In genomic region chr12:48980389-48980952, GRCh38 we compare ENCODE assay signal across 9 cellular contexts. TPM values are rescaled to one million over a fixed set of nuclear protein-coding genes. Genes with fewer than 3 reads are reported as not detected.
DNase-seq lines count a peak whose midpoint lies in the region; ATAC-seq lines count a peak whose summit lies in the region.
"Had no signal": no experiment of that assay in that cellular context is flagged by ENCODE, and none has a peak within 500 bp of the region (broad histone marks: within the 10 kb centered on the region; RNA-seq: fewer than 3 reads in every experiment).

No MANE protein-coding gene starts in this region.

- peak; percentile 26 for DNase-seq in SIG-M5 treated with dmso at 0.1 percent for 504 hours (lab: John Stamatoyannopoulos, UW; ENCODE audit: unreplicated experiment)
- no peak for DNase-seq in SIG-M5 (lab: John Stamatoyannopoulos, UW)
- DNase-seq in activated CD8-positive, alpha-beta T cell treated with anti-CD3 and anti-CD28 coated beads, Interleukin-2, amount 10 ng/mL, durations not matched to agents 7 days and 5 days, result peak; percentile 50
- DNase-seq in stimulated activated naive CD4-positive, alpha-beta T cell treated with Interleukin-2 at 50 U/mL for 16 hours (lab: John Stamatoyannopoulos, UW), result peak; percentile 23
- no peak for DNase-seq in NCI-H2107 treated with DMSO at 0.1 percent for 48 hours (lab: John Stamatoyannopoulos, UW; ENCODE audit: unreplicated experiment)
- DNase-seq in cerebellar nuclear complex (lab: John Stamatoyannopoulos, UW), result no peak
- no peak for DNase-seq in activated gamma-delta T cell (lab: John Stamatoyannopoulos, UW)

- peaks cover 75% of the 10 kb centered on the region for H3K27me3 Mint-ChIP-seq in activated CD8-positive, alpha-beta T cell treated with anti-CD3 and anti-CD28 coated beads, Interleukin-2, amount 10 ng/mL, durations not matched to agents 7 days and 5 days (ENCODE audit: low read depth)

- no peaks in the 10 kb centered on the region for H3K9me3 ChIP-seq in iPS-15b (ENCODE audit: control insufficient read depth, insufficient read depth, low read length)

- peaks cover 98% of the 10 kb centered on the region for H3K27me3 ChIP-seq in iPS-15b (ENCODE audit: control insufficient read depth, insufficient read depth, low read length)

- no peaks in the 10 kb centered on the region for H3K9me3 Mint-ChIP-seq in activated CD8-positive, alpha-beta T cell treated with anti-CD3 and anti-CD28 coated beads, Interleukin-2, amount 10 ng/mL, durations not matched to agents 7 days and 5 days (ENCODE audit: insufficient read depth)

- H3K4me1 ChIP-seq in iPS-15b (ENCODE audit: control insufficient read depth, insufficient read depth, low read length), result no peaks in the 10 kb centered on the region

- POLR2A ChIA-PET in activated CD8-positive, alpha-beta T cell treated with anti-CD3 and anti-CD28 coated beads, Interleukin-2, amount 10 ng/mL, durations not matched to agents 7 days and 5 days (lab: Charles Lee), result interaction anchor here (0.7 to 2.0 kb wide), 3 partner anchors 56 to 221 kb away, joined by 3 to 10 read pairs (median 3); partner anchors contain the start of gene DDX23

- CTCF ChIA-PET in activated CD8-positive, alpha-beta T cell treated with anti-CD3 and anti-CD28 coated beads, Interleukin-2, amount 10 ng/mL, durations not matched to agents 7 days and 5 days (lab: Charles Lee), result interaction anchor here (1.0 to 5.9 kb wide), 12 partner anchors 7 to 165 kb away, joined by 3 to 77 read pairs (median 10); partner anchors contain the start of genes ARF3, DDX23, FKBP11 and WNT10B

- ATAC-seq in activated CD8-positive, alpha-beta T cell treated with anti-CD3 and anti-CD28 coated beads, Interleukin-2, amount 10 ng/mL, durations not matched to agents 7 days and 5 days, result peak; percentile 18

- H3K9ac ChIP-seq in iPS-15b (ENCODE audit: low read depth, low read length), result no peak overlapping the region

- peaks cover 53% of the 10 kb centered on the region for H3K4me1 Mint-ChIP-seq in activated CD8-positive, alpha-beta T cell treated with anti-CD3 and anti-CD28 coated beads, Interleukin-2, amount 10 ng/mL, durations not matched to agents 7 days and 5 days (ENCODE audit: low read depth)

- H3K4me3 Mint-ChIP-seq in activated CD8-positive, alpha-beta T cell treated with anti-CD3 and anti-CD28 coated beads, Interleukin-2, amount 10 ng/mL, durations not matched to agents 7 days and 5 days, result peak overlapping the region; percentile 76

- no peaks in the 10 kb centered on the region for H3K36me3 Mint-ChIP-seq in activated CD8-positive, alpha-beta T cell treated with anti-CD3 and anti-CD28 coated beads, Interleukin-2, amount 10 ng/mL, durations not matched to agents 7 days and 5 days (ENCODE audit: low read depth)

- peak overlapping the region; percentile 82 for H3K27ac Mint-ChIP-seq in activated CD8-positive, alpha-beta T cell treated with anti-CD3 and anti-CD28 coated beads, Interleukin-2, amount 10 ng/mL, durations not matched to agents 7 days and 5 days

- peak overlapping the region; percentile 56 for H3K4me3 ChIP-seq in iPS-15b (ENCODE audit: low read depth, low read length)

- no peaks in the 10 kb centered on the region for H3K36me3 ChIP-seq in iPS-15b (ENCODE audit: control insufficient read depth, insufficient read depth, low read length)

RNA-seq across cellular contexts. Expression of gene WNT1, which starts 2.3 kb away (rescaled TPM):
- total RNA-seq in activated CD8-positive, alpha-beta T cell treated with anti-CD3 and anti-CD28 coated beads, Interleukin-2, amount 10 ng/mL, durations not matched to agents 7 days and 5 days, result 1 to 10 TPM in 1 of 2 experiments, under 1 TPM in 1; 0.81 to 1.1 TPM
- total RNA-seq: Daoy had no signal

RNA-seq across cellular contexts. Expression of gene WNT10B, which starts 8.9 kb away (rescaled TPM):
- total RNA-seq in activated CD8-positive, alpha-beta T cell treated with anti-CD3 and anti-CD28 coated beads, Interleukin-2, amount 10 ng/mL, durations not matched to agents 7 days and 5 days, result 1 to 10 TPM; 2.4 to 3.2 TPM

RNA-seq across cellular contexts. Expression of gene DDN, which starts 18.7 kb away (rescaled TPM):
- under 1 TPM; 0.39 to 0.42 TPM for total RNA-seq in activated CD8-positive, alpha-beta T cell treated with anti-CD3 and anti-CD28 coated beads, Interleukin-2, amount 10 ng/mL, durations not matched to agents 7 days and 5 days

RNA-seq across cellular contexts. Expression of gene ARF3, which starts 23.2 kb away (rescaled TPM):
- 100 to 1,000 TPM; 104 to 108 TPM for total RNA-seq in activated CD8-positive, alpha-beta T cell treated with anti-CD3 and anti-CD28 coated beads, Interleukin-2, amount 10 ng/mL, durations not matched to agents 7 days and 5 days

RNA-seq across cellular contexts. Expression of gene PRKAG1, which starts 38.1 kb away (rescaled TPM):
- total RNA-seq in activated CD8-positive, alpha-beta T cell treated with anti-CD3 and anti-CD28 coated beads, Interleukin-2, amount 10 ng/mL, durations not matched to agents 7 days and 5 days, result 10 to 100 TPM; 57.5 to 59.8 TPM

Comparison
In these comparisons a context has a peak if more than half of its experiments do, and no peak if none do; other contexts are left out.
1. DNase-seq: peak in SIG-M5 treated with dmso at 0.1 percent for 504 hours (single experiment), activated CD8-positive, alpha-beta T cell treated with anti-CD3 and anti-CD28 coated beads, Interleukin-2, amount 10 ng/mL, durations not matched to agents 7 days and 5 days (single experiment) and stimulated activated naive CD4-positive, alpha-beta T cell treated with Interleukin-2 at 50 U/mL for 16 hours (single experiment); none in SIG-M5 (single experiment), NCI-H2107 treated with DMSO at 0.1 percent for 48 hours (single experiment), cerebellar nuclear complex (0 of 2) and activated gamma-delta T cell (single experiment).